ENCODE assay signal across 8 cellular contexts in the genomic region with DNA sequence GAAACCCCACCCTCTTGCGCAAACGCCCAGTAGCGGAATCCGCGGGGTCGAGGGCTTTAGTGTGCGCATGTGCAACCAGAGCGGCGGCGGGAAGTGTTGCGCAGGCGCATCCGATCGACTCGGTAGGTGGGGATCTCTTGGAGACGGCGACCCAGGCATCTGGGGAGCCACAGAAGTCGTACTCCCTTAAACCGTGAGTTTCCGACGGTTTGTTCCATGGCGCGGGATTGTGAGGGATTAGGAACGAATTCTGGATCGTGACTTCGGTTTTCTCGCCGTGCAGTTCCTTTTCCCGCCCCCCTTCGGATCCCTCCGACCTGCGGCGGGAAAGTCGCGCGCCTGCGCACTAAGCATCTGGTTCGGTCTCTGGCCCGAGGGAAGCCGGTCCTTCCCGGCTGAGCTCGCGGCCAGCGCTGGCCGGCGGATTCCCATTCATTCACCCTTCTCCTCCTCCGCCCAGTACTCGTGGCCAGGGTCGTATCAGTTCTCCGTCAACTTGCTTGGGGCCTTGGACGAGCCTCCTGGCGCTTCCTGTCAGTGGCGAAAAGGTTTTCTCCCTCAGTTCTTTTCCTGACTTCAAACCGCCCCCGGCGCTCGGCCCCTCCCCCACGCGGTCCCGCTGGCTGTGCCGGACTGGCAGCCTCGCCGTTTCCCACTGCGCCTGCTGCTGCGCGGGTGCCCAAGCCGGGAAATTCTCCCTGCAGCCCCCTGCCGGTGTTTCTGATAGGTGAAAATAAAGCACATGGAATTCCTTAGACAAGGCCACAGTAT. TPM values are rescaled to one million over a fixed set of nuclear protein-coding genes. Genes with fewer than 3 reads are reported as not detected.
DNase-seq lines count a peak whose midpoint lies in the region; TF ChIP-seq lines count a peak whose summit lies in the region.

Gene CDC7, plus strand, starts transcription at position 96 of the 771 bp plus-strand sequence. CDS start 866 bp downstream, outside the sequence.

- H3K9me2 ChIP-seq in neural cell (ENCODE audit: insufficient read depth, low read length): no peaks in the 10 kb centered on the region

- peak; percentile 54 for TF ChIP-seq EP300 in neural cell (conservative IDR thresholded peaks at IDR 0.05; ENCODE audit: poor library complexity, severe bottlenecking)
- no peak for TF ChIP-seq EP300 in stomach (IDR thresholded peaks at IDR 0.05)

- WGBS in stomach, 5 donors: 0 to 1% (median 0%) methylated on average over 59 to 68 of the region's 68 CpGs

- peak within 1 kb of the TSS; percentile 99 for H3K27ac ChIP-seq in RWPE1
- peak within 1 kb of the TSS; percentile 88 for H3K27ac ChIP-seq in neural cell (ENCODE audit: low read length)
- H3K27ac ChIP-seq in stomach: peak within 1 kb of the TSS; percentile 73 to 90 (median 87)

- POLR2A ChIA-PET in RWPE1 (lab: Yijun Ruan, JAX; ENCODE audit: low non-redundant PET): interaction anchor here (0.7 kb wide), 1 partner anchor 215 kb away, joined by 3 read pairs; no protein-coding TSS in a partner anchor

- H3K27me3 ChIP-seq in neural cell (ENCODE audit: insufficient read depth, low read depth, low read length): no peaks in the 10 kb centered on the region
- H3K27me3 ChIP-seq in stomach: no peaks in the 10 kb centered on the region

- H3K36me3 ChIP-seq in ES-I3 (ENCODE audit: insufficient read depth, low read length) (no peaks in the 10 kb centered on the region), neural cell (ENCODE audit: insufficient read depth, low read length) (no peaks in the 10 kb centered on the region), stomach (no peaks in the 10 kb centered on the region)

- intact Hi-C loops in stomach (cut with DNase I; ENCODE audit: low total_unique reads): no loop called here

- peak within 1 kb of the TSS; percentile 99 for H3K9ac ChIP-seq in ES-I3 (ENCODE audit: low read depth, low read length)
- H3K9ac ChIP-seq in neural cell (ENCODE audit: low read length): peak within 1 kb of the TSS; percentile 78

- TF ChIP-seq POLR2A in stomach (IDR thresholded peaks at IDR 0.05): no peak

- TF ChIP-seq RAD21 in neural cell (conservative IDR thresholded peaks at IDR 0.05): peak; percentile 64

- CTCF ChIA-PET in RWPE1 (lab: Yijun Ruan, JAX): interaction anchor here (0.6 to 1.2 kb wide), 3 partner anchors 11 to 985 kb away, joined by 3 to 15 read pairs (median 3); no protein-coding TSS in a partner anchor

- no peaks in the 10 kb centered on the region for H3F3A ChIP-seq in neural cell (ENCODE audit: insufficient read depth, low read length, poor library complexity, severe bottlenecking)

- peak within 1 kb of the TSS; percentile 77 for H2AFZ ChIP-seq in neural cell (ENCODE audit: low read depth, low read length)

- H3K4me3 ChIP-seq in fibroblast of villous mesenchyme (ENCODE audit: low read depth, low read length) (peak within 1 kb of the TSS; percentile 90), neural cell (ENCODE audit: low read length) (peak within 1 kb of the TSS; percentile 76), stomach (peak within 1 kb of the TSS; percentile 58 to 63 (median 62))

- H3K4me1 ChIP-seq in ES-I3 (ENCODE audit: insufficient read depth, low read length) (peaks cover 18% of the 10 kb centered on the region), stomach (peaks cover 8 to 22% (median 13%) of the 10 kb centered on the region in 4 donors)

- H3K9me3 ChIP-seq in ES-I3 (ENCODE audit: control insufficient read depth, insufficient read depth, low read length): no peaks in the 10 kb centered on the region
- H3K9me3 ChIP-seq in neural cell (ENCODE audit: low read length): no peaks in the 10 kb centered on the region
- no peaks in the 10 kb centered on the region for H3K9me3 ChIP-seq in stomach

- DNase-seq in GOT3 (lab: John Stamatoyannopoulos, UW): peak; percentile 75
- DNase-seq in RWPE1 (ENCODE audit: low spot score): peak; percentile 93
- peak; percentile 69 for DNase-seq in activated effector memory CD4-positive, alpha-beta T cell treated with Interleukin-2 at 50 U/mL for 16 hours
- DNase-seq in fibroblast of villous mesenchyme (ENCODE audit: low read depth): peak; percentile 94
- peak; percentile 83 for DNase-seq in stomach

- TF ChIP-seq CTCF in LNCAP (IDR thresholded peaks at IDR 0.05): peak; percentile 60; the same call in 1 of the 2 replicates
- TF ChIP-seq CTCF in RWPE1 (conservative IDR thresholded peaks at IDR 0.05; ENCODE audit: low read depth): peak; percentile 47
- TF ChIP-seq CTCF in fibroblast of villous mesenchyme (IDR thresholded peaks at IDR 0.05; ENCODE audit: insufficient read depth, low read depth, low read length): peak; percentile 51
- peak; percentile 86 for TF ChIP-seq CTCF in neural cell (IDR thresholded peaks at IDR 0.05; ENCODE audit: poor library complexity, severe bottlenecking)
- peak in 3 of 7 experiments; percentile 4 to 21 (median 9) for TF ChIP-seq CTCF in stomach (IDR thresholded peaks at IDR 0.05)

- H3K79me2 ChIP-seq in neural cell (replicated peaks; ENCODE audit: insufficient read depth, low read length): peaks cover 14% of the 10 kb centered on the region

- H4K20me1 ChIP-seq in neural cell (ENCODE audit: insufficient read depth): no peaks in the 10 kb centered on the region

- peak within 1 kb of the TSS; percentile 63 for H3K4me2 ChIP-seq in neural cell (ENCODE audit: low read length)

TF ChIP-seq in neural cell, 6 proteins besides CTCF, POLR2A, EP300 and RAD21:
- TF ChIP-seq, protein P1, sequence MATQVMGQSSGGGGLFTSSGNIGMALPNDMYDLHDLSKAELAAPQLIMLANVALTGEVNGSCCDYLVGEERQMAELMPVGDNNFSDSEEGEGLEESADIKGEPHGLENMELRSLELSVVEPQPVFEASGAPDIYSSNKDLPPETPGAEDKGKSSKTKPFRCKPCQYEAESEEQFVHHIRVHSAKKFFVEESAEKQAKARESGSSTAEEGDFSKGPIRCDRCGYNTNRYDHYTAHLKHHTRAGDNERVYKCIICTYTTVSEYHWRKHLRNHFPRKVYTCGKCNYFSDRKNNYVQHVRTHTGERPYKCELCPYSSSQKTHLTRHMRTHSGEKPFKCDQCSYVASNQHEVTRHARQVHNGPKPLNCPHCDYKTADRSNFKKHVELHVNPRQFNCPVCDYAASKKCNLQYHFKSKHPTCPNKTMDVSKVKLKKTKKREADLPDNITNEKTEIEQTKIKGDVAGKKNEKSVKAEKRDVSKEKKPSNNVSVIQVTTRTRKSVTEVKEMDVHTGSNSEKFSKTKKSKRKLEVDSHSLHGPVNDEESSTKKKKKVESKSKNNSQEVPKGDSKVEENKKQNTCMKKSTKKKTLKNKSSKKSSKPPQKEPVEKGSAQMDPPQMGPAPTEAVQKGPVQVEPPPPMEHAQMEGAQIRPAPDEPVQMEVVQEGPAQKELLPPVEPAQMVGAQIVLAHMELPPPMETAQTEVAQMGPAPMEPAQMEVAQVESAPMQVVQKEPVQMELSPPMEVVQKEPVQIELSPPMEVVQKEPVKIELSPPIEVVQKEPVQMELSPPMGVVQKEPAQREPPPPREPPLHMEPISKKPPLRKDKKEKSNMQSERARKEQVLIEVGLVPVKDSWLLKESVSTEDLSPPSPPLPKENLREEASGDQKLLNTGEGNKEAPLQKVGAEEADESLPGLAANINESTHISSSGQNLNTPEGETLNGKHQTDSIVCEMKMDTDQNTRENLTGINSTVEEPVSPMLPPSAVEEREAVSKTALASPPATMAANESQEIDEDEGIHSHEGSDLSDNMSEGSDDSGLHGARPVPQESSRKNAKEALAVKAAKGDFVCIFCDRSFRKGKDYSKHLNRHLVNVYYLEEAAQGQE (IDR thresholded peaks at IDR 0.05; ENCODE audit: borderline replicate concordance): peak; percentile 85
- TF ChIP-seq TAF1 (IDR thresholded peaks at IDR 0.05; ENCODE audit: low read depth) (peak; percentile 68), MXI1 (conservative IDR thresholded peaks at IDR 0.05; ENCODE audit: poor library complexity, severe bottlenecking) (peak; percentile 90), EZH2 (IDR thresholded peaks at IDR 0.05; ENCODE audit: borderline replicate concordance, insufficient read depth, low read length, poor library complexity, severe bottlenecking) (no peak), POLR2AphosphoS5 (IDR thresholded peaks at IDR 0.05) (peak; percentile 72), SMC3 (conservative IDR thresholded peaks at IDR 0.05; ENCODE audit: poor library complexity) (peak; percentile 79)

RNA-seq across cellular contexts. Expression of gene CDC7, which starts in this region (rescaled TPM):
- total RNA-seq in fibroblast of villous mesenchyme (5.2 and 6.5 TPM in 2 replicates), stomach (1 to 10 TPM in 4 of 5 donors, not detected in 1; 1.3 to 6.6 (median 2.2) TPM)
- polyA plus RNA-seq in neural cell (33.2 and 34.6 TPM in 2 replicates), stomach (1 to 10 TPM; 1.4 to 3.1 (median 2.1) TPM)
- 24.2 and 26.1 TPM in 2 replicates for polyA minus RNA-seq in neural cell

Comparison
In these comparisons a context has a peak if more than half of its experiments do, and no peak if none do; other contexts are left out.
1. Peak in every context shown above with its lines: DNase-seq, H3K4me3 ChIP-seq and H3K27ac ChIP-seq.